Comparison of ENCODE assay signal across 1 cellular context in genomic region chr2:17899871-17900270, GRCh38.
TF ChIP-seq lines count a peak whose summit lies in the region.

No MANE protein-coding gene starts in this region.

TF ChIP-seq in HepG2, 621 proteins besides CTCF, POLR2A, EP300 and RAD21 (continued from another document):
- TF ChIP-seq NPAS2 (CRISPR knock-in tag; IDR thresholded peaks at IDR 0.05; ENCODE audit: borderline replicate concordance): no peak
- TF ChIP-seq ZNF841 (CRISPR knock-in tag; IDR thresholded peaks at IDR 0.05; ENCODE audit: borderline replicate concordance): no peak
- no peak for TF ChIP-seq MEF2D (CRISPR knock-in tag; IDR thresholded peaks at IDR 0.05)
- TF ChIP-seq CREB3 (CRISPR knock-in tag; IDR thresholded peaks at IDR 0.05): no peak
- no peak for TF ChIP-seq CEBPG (CRISPR knock-in tag; IDR thresholded peaks at IDR 0.05)
- no peak for TF ChIP-seq MED13 (CRISPR knock-in tag; IDR thresholded peaks at IDR 0.05)
- no peak for TF ChIP-seq JUND (CRISPR knock-in tag; IDR thresholded peaks at IDR 0.05)
- TF ChIP-seq ZNF263 (CRISPR knock-in tag; IDR thresholded peaks at IDR 0.05): no peak
- TF ChIP-seq MBD4 (IDR thresholded peaks at IDR 0.05; ENCODE audit: borderline replicate concordance, low read length): no peak
